ENCODE assay signal across 23 cellular contexts in genomic region chr20:22471156-22471836, GRCh38.
DNase-seq lines count a peak whose midpoint lies in the region; ATAC-seq, FAIRE-seq and TF ChIP-seq lines count a peak whose summit lies in the region.
"Had no signal": no experiment of that assay in that cellular context is flagged by ENCODE, and none has a peak within 500 bp of the region (broad histone marks: within the 10 kb centered on the region; RNA-seq: fewer than 3 reads in every experiment).

No MANE protein-coding gene starts in this region.

- H3K9me3 ChIP-seq in A549, result no peaks in the 10 kb centered on the region
- H3K9me3 ChIP-seq in PC-3 (ENCODE audit: low read length), result no peaks in the 10 kb centered on the region
- no peaks in the 10 kb centered on the region for H3K9me3 ChIP-seq in HepG2 (ENCODE audit: low read length)
- H3K9me3 ChIP-seq: BLaER1, HAP-1, pancreas had no signal

- H4K20me1 ChIP-seq in PC-3 (ENCODE audit: low read length) (no peaks in the 10 kb centered on the region), HepG2 (ENCODE audit: insufficient read depth, low read length) (no peaks in the 10 kb centered on the region)
- H4K20me1 ChIP-seq: BLaER1 had no signal

- CTCF ChIA-PET in A549 (lab: Yijun Ruan, JAX), result interaction anchor here (0.8 to 3.5 kb wide), 3 partner anchors 12 to 115 kb away, joined by 4 to 17 read pairs (median 4); no protein-coding TSS in a partner anchor
- CTCF ChIA-PET in PC-3 (lab: Charles Lee), result no interaction called here
- CTCF ChIA-PET in HepG2 (lab: Yijun Ruan, JAX; ENCODE audit: low intra/inter-chr PET ratio, low total read pairs), result no interaction called here

- peaks cover 38% of the 10 kb centered on the region for H3K4me1 ChIP-seq in A549
- H3K4me1 ChIP-seq in PC-3 (ENCODE audit: insufficient read depth, low read length), result 0 out of 2 replicates have a peak, but pooled peaks cover 7% of the 10 kb centered on the region
- H3K4me1 ChIP-seq in HepG2 (ENCODE audit: insufficient read depth, low read length), result peaks cover 56% of the 10 kb centered on the region
- H3K4me1 ChIP-seq: HAP-1 had no signal

- H3K9ac ChIP-seq in PC-3 (ENCODE audit: low read length), result no peak overlapping the region
- no peak overlapping the region for H3K9ac ChIP-seq in HepG2 (ENCODE audit: insufficient read depth, low read depth, low read length)
- H3K9ac ChIP-seq: BLaER1 had no signal

- TF ChIP-seq POLR2A in A549 (IDR thresholded peaks at IDR 0.05; ENCODE audit: low read length) (no peak), HepG2 (IDR thresholded peaks at IDR 0.05; ENCODE audit: insufficient read depth in 1 of 2, low read depth in 2 of 2, low read length in 2 of 2) (no peak), GM12891 (IDR thresholded peaks at IDR 0.05; ENCODE audit: low read depth, low read length) (no peak)

- 0 out of 5 replicates have a peak, but pooled peaks of 1 of the 2 experiments have one; percentile 23 for TF ChIP-seq EP300 in A549 (IDR thresholded peaks at IDR 0.05)
- TF ChIP-seq EP300 in HepG2 (IDR thresholded peaks at IDR 0.05; ENCODE audit: low read depth in 2 of 2, low read length in 2 of 2), result peak in 1 of 2 experiments; percentile 38; a peak in 1 of 4 replicates
- no peak for TF ChIP-seq EP300 in HepG2 (CRISPR knock-in tag; IDR thresholded peaks at IDR 0.05; ENCODE audit: borderline replicate concordance)

- intact Hi-C loops in PC-3 (cut with micrococcal nuclease) (no loop called here), HepG2 (cut with micrococcal nuclease; ENCODE audit: unreplicated experiment) (loop anchor here (2.0 to 5.0 kb wide), 3 partner anchors 42 to 211 kb away; no protein-coding TSS in a partner anchor)

- H3K36me3 ChIP-seq in PC-3 (ENCODE audit: low read depth, low read length), result no peaks in the 10 kb centered on the region
- no peaks in the 10 kb centered on the region for H3K36me3 ChIP-seq in HepG2 (replicated peaks in 1 of 2; ENCODE audit: control insufficient read depth in 1 of 2, insufficient read depth in 2 of 2, low read length in 2 of 2)
- H3K36me3 ChIP-seq: BLaER1, HAP-1, pancreas had no signal

- ATAC-seq in A549 (peak; percentile 70 to 78), PC-3 (no peak), HepG2 (peak; percentile 44)
- ATAC-seq: right cardiac atrium; stimulated activated naive CD8-positive, alpha-beta T cell treated with anti-CD3 and anti-CD28 coated beads, Interleukin-15, amount 100 ng/mL, for 72 hours had no signal

- TF ChIP-seq RAD21 in A549 (conservative IDR thresholded peaks at IDR 0.05 in 1 of 2, IDR thresholded peaks at IDR 0.05 in 1 of 2) (peak in 1 of 2 experiments; percentile 11; a peak in 1 of 5 replicates), HepG2 (CRISPR knock-in tag; IDR thresholded peaks at IDR 0.05) (no peak)

- TF ChIP-seq CTCF in A549 (IDR thresholded peaks at IDR 0.05) (no peak), PC-3 (conservative IDR thresholded peaks at IDR 0.05; ENCODE audit: low read depth, low read length) (no peak), HepG2 (CRISPR knock-in tag; IDR thresholded peaks at IDR 0.05) (no peak)

- H3K4me3 ChIP-seq in A549, result no peak overlapping the region; the same call in 2 of the 3 replicates
- H3K4me3 ChIP-seq in PC-3 (ENCODE audit: low read length), result no peak overlapping the region
- H3K4me3 ChIP-seq in HepG2 (replicated peaks in 1 of 3; ENCODE audit: insufficient read depth in 1 of 3, low read depth in 2 of 3, low read length in 3 of 3), result peak overlapping the region in 1 of 3 experiments; percentile 4; a peak in 1 of 6 replicates
- H3K4me3 ChIP-seq: BLaER1, HAP-1, pancreas, PC-9 had no signal

- H3F3A ChIP-seq in PC-3 (ENCODE audit: low read length, unreplicated experiment), result no peaks in the 10 kb centered on the region

- H2AFZ ChIP-seq in PC-3 (ENCODE audit: low read length), result peak overlapping the region; percentile 16; the same call in 1 of the 2 replicates
- no peak overlapping the region for H2AFZ ChIP-seq in HepG2 (ENCODE audit: low read length)
- H2AFZ ChIP-seq: PC-9 had no signal

- H3K9me2 ChIP-seq in PC-3 (replicated peaks; ENCODE audit: low read length), result no peaks in the 10 kb centered on the region

- 41% methylated on average over 9 of the region's 9 CpGs for WGBS in A549 (ENCODE audit: missing lambda C conversion rate)
- WGBS in HepG2 (ENCODE audit: low lambda C conversion rate), result 13% methylated on average over 9 of the region's 9 CpGs

- BruUV-seq in PC-3 (replicated peaks; lab: Mats Ljungman, UMichigan) (no TSS peak), HepG2 (replicated peaks; lab: Mats Ljungman, UMichigan) (no TSS peak)

- no peaks in the 10 kb centered on the region for H3K27me3 ChIP-seq in PC-3 (ENCODE audit: low read length)
- H3K27me3 ChIP-seq in HepG2 (ENCODE audit: control insufficient read depth in 1 of 2, insufficient read depth in 2 of 2, low read length in 2 of 2), result peaks cover 7 to 17% of the 10 kb centered on the region in 2 experiments; a peak in 3 of 5 replicates
- H3K27me3 ChIP-seq: BLaER1, pancreas had no signal

- H3K27ac ChIP-seq in A549 (peak overlapping the region; percentile 65 to 80), PC-3 (ENCODE audit: low read length) (no peak overlapping the region), HepG2 (ENCODE audit: extremely low read length, insufficient read depth, low read length) (peak overlapping the region; percentile 2)
- H3K27ac ChIP-seq: BLaER1, pancreas, PC-9 had no signal

- POLR2A ChIA-PET in A549 (lab: Yijun Ruan, JAX), result interaction anchor here (0.6 kb wide), 1 partner anchor 18 kb away, joined by 3 read pairs; no protein-coding TSS in a partner anchor
- POLR2A ChIA-PET in PC-3 (lab: Charles Lee; ENCODE audit: unreplicated experiment), result no interaction called here
- POLR2A ChIA-PET in HepG2 (lab: Yijun Ruan, JAX), result interaction anchor here (1.0 to 1.4 kb wide), 7 partner anchors 10 to 113 kb away, joined by 3 to 16 read pairs (median 9); partner anchors contain the start of gene FOXA2

- H3K79me2 ChIP-seq in PC-3 (ENCODE audit: low read length) (no peaks in the 10 kb centered on the region), HepG2 (ENCODE audit: insufficient read depth, low read length) (no peaks in the 10 kb centered on the region)

- DNase-seq in A549 (ENCODE audit: low read depth in 1 of 2, low spot score in 1 of 2) (peak; percentile 56 to 93), M059J (ENCODE audit: low read depth) (peak; percentile 6), PC-3 (no peak), HepG2 (ENCODE audit: low spot score) (peak; percentile 72), NCI-H82 treated with DMSO at 0.1 percent for 48 hours (lab: John Stamatoyannopoulos, UW; ENCODE audit: unreplicated experiment) (no peak), iPS-NIHi11 (ENCODE audit: low spot score) (no peak), GM12891 (ENCODE audit: insufficient read length, low spot score) (no peak)
- DNase-seq in stimulated activated CD4-positive, alpha-beta T cell treated with anti-CD3 and anti-CD28 coated beads, Interleukin-1b, Interleukin-23, amount 100 ng/mL, for 48 hours, result no peak
- DNase-seq: activated CD4-positive, alpha-beta T cell treated with anti-CD3 and anti-CD28 coated beads, Interleukin-2, amount 10 ng/mL, durations not matched to agents 7 days and 5 days; activated naive CD4-positive, alpha-beta T cell treated with anti-CD3 and anti-CD28 coated beads, Interleukin-2, amount 50 U/mL, for 16 hours; Calu3; Karpas-422; kidney glomerular epithelial cell; NCI-H1048; NCI-H2171; pancreas; PC-9; right cardiac atrium; stimulated activated naive CD8-positive, alpha-beta T cell treated with anti-CD3 and anti-CD28 coated beads, Interleukin-15, amount 100 ng/mL, for 72 hours; T-helper 2 cell; trophoblast cell had no signal

- H3K4me2 ChIP-seq in A549, result peak overlapping the region; percentile 57
- no peak overlapping the region for H3K4me2 ChIP-seq in PC-3 (ENCODE audit: low read length)
- peak overlapping the region; percentile 52 for H3K4me2 ChIP-seq in HepG2 (ENCODE audit: low read depth, low read length)
- H3K4me2 ChIP-seq: BLaER1, PC-9 had no signal

- FAIRE-seq in A549 (lab: Jason Lieb, UNC), result peak; percentile 39
- no peak for FAIRE-seq in HepG2 (lab: Jason Lieb, UNC)
- no peak for FAIRE-seq in GM12891 (lab: Jason Lieb, UNC)
- FAIRE-seq: pancreas had no signal

- in situ Hi-C loops in HepG2 (cut with HindIII; ENCODE audit: extremely low pct_ligation_motif_present, low pct_unique_long_range_greater_than_20kb), result no loop called here

TF ChIP-seq in A549, 52 proteins besides CTCF, POLR2A, EP300 and RAD21 (continues in another document):
- TF ChIP-seq ZC3H11A (IDR thresholded peaks at IDR 0.05) (no peak), JUNB (IDR thresholded peaks at IDR 0.05) (no peak), FOSL2 (IDR thresholded peaks at IDR 0.05) (no peak), FOSL2 (CRISPR knock-in tag; IDR thresholded peaks at IDR 0.05) (peak; percentile 48), KDM1A (IDR thresholded peaks at IDR 0.05; ENCODE audit: low read depth) (no peak), FOSB (CRISPR knock-in tag; IDR thresholded peaks at IDR 0.05) (no peak), RARB (CRISPR knock-in tag; IDR thresholded peaks at IDR 0.05) (no peak), EHF (CRISPR knock-in tag; IDR thresholded peaks at IDR 0.05) (no peak)

TF ChIP-seq in HepG2, 621 proteins besides CTCF, POLR2A, EP300 and RAD21 (continues in another document):
- TF ChIP-seq EED (CRISPR knock-in tag; IDR thresholded peaks at IDR 0.05) (no peak), LCORL (IDR thresholded peaks at IDR 0.05) (no peak), LCORL (CRISPR knock-in tag; IDR thresholded peaks at IDR 0.05) (peak; percentile 31; the same call in 1 of the 2 replicates), KMT2B (CRISPR knock-in tag; IDR thresholded peaks at IDR 0.05) (no peak)

TF ChIP-seq in GM12891, 5 proteins besides CTCF, POLR2A, EP300 and RAD21:
- TF ChIP-seq POLR2AphosphoS5 (IDR thresholded peaks at IDR 0.05; ENCODE audit: low read depth, low read length), result no peak
- no peak for TF ChIP-seq TAF1 (IDR thresholded peaks at IDR 0.05; ENCODE audit: low read depth, low read length)
- TF ChIP-seq PAX5 (IDR thresholded peaks at IDR 0.05; ENCODE audit: insufficient read depth, low read length, severe bottlenecking), result no peak

Comparison
In these comparisons a context has a peak if more than half of its experiments do, and no peak if none do; other contexts are left out.
1. DNase-seq: peak in A549 (2 of 2), M059J (single experiment) and HepG2 (single experiment); none in PC-3 (single experiment), stimulated activated CD4-positive, alpha-beta T cell treated with anti-CD3 and anti-CD28 coated beads, Interleukin-1b, Interleukin-23, amount 100 ng/mL, for 48 hours (single experiment), NCI-H82 treated with DMSO at 0.1 percent for 48 hours (single experiment), iPS-NIHi11 (single experiment) and GM12891 (single experiment).
2. Of the 38 proteins assayed by ChIP-seq in both HepG2 and A549: peak only in HepG2: JUN and KDM1A; only in A549: none; in both: MAX; in neither: 31; mixed calls (peak in some experiments, not most) for 4.